8 cellular contexts compared by ENCODE assay signal in the genomic region with DNA sequence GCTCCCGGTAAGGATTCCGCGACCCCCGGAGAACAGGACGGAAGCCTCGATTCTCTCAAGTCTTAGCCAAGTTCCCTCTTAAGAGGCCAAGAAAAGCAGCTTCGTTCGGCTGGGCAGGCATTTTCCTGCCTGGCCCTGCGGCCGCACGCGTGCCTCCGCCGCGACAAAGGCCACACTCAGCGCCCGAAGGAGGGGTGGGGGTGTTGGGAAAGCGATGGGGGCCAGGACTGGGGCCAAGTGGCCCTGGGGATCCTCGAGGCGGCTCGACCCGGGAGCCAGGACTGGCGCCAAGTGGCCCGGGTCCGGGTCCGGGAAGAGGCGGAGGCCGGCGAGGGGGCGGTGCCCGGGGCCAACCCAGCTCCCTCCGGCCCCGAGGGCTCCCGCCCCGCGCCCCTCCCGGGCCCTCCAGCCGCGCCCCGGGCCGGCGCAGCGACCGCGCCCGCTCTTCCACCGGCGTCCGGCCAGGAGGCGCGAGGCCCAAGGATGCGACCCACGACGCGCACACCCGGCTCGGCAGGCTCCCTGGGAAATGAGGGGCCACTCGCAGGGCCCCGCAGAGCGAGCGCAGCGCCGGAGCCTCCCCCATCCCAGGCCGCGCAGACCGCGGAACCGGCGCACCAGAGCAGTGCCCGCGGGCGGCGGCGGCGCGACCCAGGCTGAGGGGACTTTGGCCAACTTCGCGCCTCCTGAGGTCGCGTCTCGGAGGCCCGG. TPM values are rescaled to one million over a fixed set of nuclear protein-coding genes. Genes with fewer than 3 reads are reported as not detected.
DNase-seq lines count a peak whose midpoint lies in the region; ATAC-seq and TF ChIP-seq lines count a peak whose summit lies in the region.

No MANE protein-coding gene starts in this region.

- H3K4me3 Mint-ChIP-seq in progenitor cell of endocrine pancreas (ENCODE audit: low read depth) = peak overlapping the region; percentile 97

- H3K27ac Mint-ChIP-seq in progenitor cell of endocrine pancreas = peak overlapping the region; percentile 98

- in situ Hi-C loops in HAP-1 (cut with MboI; ENCODE audit: low sequenced_read_pairs) = loop anchor here (5.0 kb wide), 1 partner anchor 199 kb away; no protein-coding TSS in a partner anchor

- H3K4me3 ChIP-seq in DOHH2 (ENCODE audit: low read length) (peak overlapping the region; percentile 94), HAP-1 (peak overlapping the region; percentile 79)

- H3K27ac ChIP-seq in DOHH2 (ENCODE audit: low read depth, low read length) (no peak overlapping the region), foreskin keratinocyte (peak overlapping the region; percentile 11)

- H3K36me3 Mint-ChIP-seq in progenitor cell of endocrine pancreas (ENCODE audit: insufficient read depth) = no peaks in the 10 kb centered on the region

- H3K4me1 ChIP-seq in DOHH2 (ENCODE audit: control insufficient read depth, low read length) (peaks cover 37% of the 10 kb centered on the region), HAP-1 (peaks cover 6% of the 10 kb centered on the region), foreskin keratinocyte (no peaks in the 10 kb centered on the region)

- H3K9me2 ChIP-seq in DOHH2 (replicated peaks; ENCODE audit: control insufficient read depth, low read length) = no peaks in the 10 kb centered on the region

- H3K27me3 ChIP-seq in DOHH2 (ENCODE audit: control insufficient read depth, low read length) = no peaks in the 10 kb centered on the region
- no peaks in the 10 kb centered on the region for H3K27me3 ChIP-seq in HAP-1 (ENCODE audit: low read depth)
- no peaks in the 10 kb centered on the region for H3K27me3 ChIP-seq in foreskin keratinocyte

- DNase-seq in HAP-1 (ENCODE audit: low spot score in 2 of 2) (peak in 1 of 2 experiments; percentile 37), foreskin keratinocyte (no peak), progenitor cell of endocrine pancreas (ENCODE audit: low spot score, unreplicated experiment) (no peak), NK-92 (lab: John Stamatoyannopoulos, UW; ENCODE audit: unreplicated experiment) (no peak)

- H3K4me2 ChIP-seq in DOHH2 (ENCODE audit: low read length) = peak overlapping the region; percentile 83

- H3K27me3 Mint-ChIP-seq in progenitor cell of endocrine pancreas = no peaks in the 10 kb centered on the region

- TF ChIP-seq CTCF in DOHH2 (IDR thresholded peaks at IDR 0.05; ENCODE audit: low read depth, low read length, poor library complexity, severe bottlenecking) = no peak
- TF ChIP-seq CTCF in foreskin keratinocyte (conservative IDR thresholded peaks at IDR 0.05) = no peak
- no peak for TF ChIP-seq CTCF in progenitor cell of endocrine pancreas (IDR thresholded peaks at IDR 0.05; ENCODE audit: unreplicated experiment)

- 0 out of 2 replicates have a peak, but pooled peaks cover 3% of the 10 kb centered on the region for H3F3A ChIP-seq in DOHH2 (ENCODE audit: control insufficient read depth, insufficient read depth)

- H3K9me3 ChIP-seq in DOHH2 (ENCODE audit: control insufficient read depth, insufficient read depth, low read length) (no peaks in the 10 kb centered on the region), HAP-1 (no peaks in the 10 kb centered on the region)

- H4K20me1 ChIP-seq in DOHH2 (ENCODE audit: control insufficient read depth, insufficient read depth, low read depth, low read length) = peaks cover 8% of the 10 kb centered on the region; the same call in 1 of the 2 replicates

- no peaks in the 10 kb centered on the region for H3K9me3 Mint-ChIP-seq in progenitor cell of endocrine pancreas (ENCODE audit: low read depth)

- H3K4me1 Mint-ChIP-seq in progenitor cell of endocrine pancreas (ENCODE audit: low read depth) = peaks cover 25% of the 10 kb centered on the region

- H3K36me3 ChIP-seq in DOHH2 (ENCODE audit: control insufficient read depth, low read length) = no peaks in the 10 kb centered on the region
- H3K36me3 ChIP-seq in HAP-1 (replicated peaks) = no peaks in the 10 kb centered on the region

- H3K79me2 ChIP-seq in DOHH2 (ENCODE audit: control insufficient read depth, low read length) = peaks cover 57% of the 10 kb centered on the region

- ATAC-seq in SK-N-SH treated with all-trans-retinoic acid at 6 μM for 48 hours (peak; percentile 0; the same call in 1 of the 3 replicates), foreskin keratinocyte (no peak), HG02973 (IDR thresholded peaks at IDR 0.05; ENCODE audit: unreplicated experiment) (no peak), GM18517 (IDR thresholded peaks at IDR 0.05; ENCODE audit: unreplicated experiment) (no peak)

TF ChIP-seq in SK-N-SH treated with all-trans-retinoic acid at 6 μM for 48 hours, 23 proteins besides CTCF, POLR2A, EP300 and RAD21:
- TF ChIP-seq ZFP3 (CRISPR knock-in tag; IDR thresholded peaks at IDR 0.05) = no peak
- TF ChIP-seq ISL1 (CRISPR knock-in tag; IDR thresholded peaks at IDR 0.05) = no peak
- no peak for TF ChIP-seq TCF4 (CRISPR knock-in tag; IDR thresholded peaks at IDR 0.05; ENCODE audit: borderline replicate concordance)
- no peak for TF ChIP-seq CSRNP3 (CRISPR knock-in tag; IDR thresholded peaks at IDR 0.05)
- no peak for TF ChIP-seq PPARA (CRISPR knock-in tag; IDR thresholded peaks at IDR 0.05; ENCODE audit: borderline replicate concordance)
- TF ChIP-seq BACH2 (CRISPR knock-in tag; IDR thresholded peaks at IDR 0.05; ENCODE audit: borderline replicate concordance) = no peak
- TF ChIP-seq TSHZ2 (CRISPR knock-in tag; IDR thresholded peaks at IDR 0.05) = no peak
- no peak for TF ChIP-seq SNAI2 (CRISPR knock-in tag; IDR thresholded peaks at IDR 0.05)
- no peak for TF ChIP-seq GLIS3 (CRISPR knock-in tag; IDR thresholded peaks at IDR 0.05)
- no peak for TF ChIP-seq CREB5 (CRISPR knock-in tag; IDR thresholded peaks at IDR 0.05; ENCODE audit: low read depth)
- TF ChIP-seq ZNF70 (CRISPR knock-in tag; IDR thresholded peaks at IDR 0.05) = no peak
- no peak for TF ChIP-seq ESRRG (CRISPR knock-in tag; IDR thresholded peaks at IDR 0.05)
- TF ChIP-seq ZNF565 (CRISPR knock-in tag; conservative IDR thresholded peaks at IDR 0.05; ENCODE audit: low read depth) = no peak
- TF ChIP-seq CSDC2 (CRISPR knock-in tag; IDR thresholded peaks at IDR 0.05) = no peak

RNA-seq across cellular contexts. Expression of gene VAV2, which starts 0.8 kb away (rescaled TPM):
- total RNA-seq in foreskin keratinocyte (31.8 and 45.1 TPM in 2 replicates), progenitor cell of endocrine pancreas (80.6 and 82.8 TPM in 2 replicates)
- polyA plus RNA-seq in foreskin keratinocyte = 19.4 and 24.1 TPM in 2 replicates

RNA-seq across cellular contexts. Expression of gene BRD3OS, which starts 33.9 kb away (rescaled TPM):
- total RNA-seq in foreskin keratinocyte (15.7 and 17.0 TPM in 2 replicates), progenitor cell of endocrine pancreas (21.8 and 28.0 TPM in 2 replicates)
- polyA plus RNA-seq in foreskin keratinocyte = 12.0 and 13.7 TPM in 2 replicates
